In the genomic region with DNA sequence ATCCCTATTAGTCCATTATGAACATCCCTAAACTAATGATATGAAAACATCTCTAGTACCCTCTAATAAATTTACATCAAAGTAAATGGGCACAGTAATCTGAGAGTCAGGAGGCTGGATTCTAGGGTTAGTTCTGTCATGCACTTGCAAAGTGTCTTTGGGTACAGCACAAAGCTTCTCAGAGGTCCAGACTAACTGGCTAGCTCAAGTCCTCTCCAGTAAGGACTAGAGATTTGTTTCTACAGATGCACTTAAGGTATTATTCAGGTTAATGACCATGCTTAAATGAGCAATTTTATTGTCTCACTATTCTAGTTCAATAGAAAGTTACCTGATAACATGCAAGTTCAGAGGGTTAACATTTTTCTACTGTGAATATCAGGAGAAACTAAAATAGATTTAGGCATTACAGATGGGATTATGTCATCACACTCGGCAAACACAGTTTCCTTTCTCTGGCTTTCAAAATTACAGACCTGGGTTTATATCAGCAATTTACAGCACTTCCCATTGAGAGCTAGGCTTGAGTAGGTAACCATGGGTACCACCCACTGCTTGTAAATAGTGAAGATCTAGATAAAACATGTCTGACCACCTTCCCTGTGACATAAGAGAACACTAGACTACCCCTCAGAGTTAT, we compare ENCODE assay signal across 8 cellular contexts.
DNase-seq lines count a peak whose midpoint lies in the region; ATAC-seq and TF ChIP-seq lines count a peak whose summit lies in the region.

No MANE protein-coding gene starts in this region.

- no peaks in the 10 kb centered on the region for H3K79me2 ChIP-seq in SK-N-SH (ENCODE audit: insufficient read depth)

- TF ChIP-seq EP300 in SK-N-SH (IDR thresholded peaks at IDR 0.05; ENCODE audit: borderline replicate concordance in 1 of 2, low read depth in 1 of 2, low read length in 1 of 2), result no peak

- H3K36me3 ChIP-seq in SK-N-SH (replicated peaks in 1 of 2; ENCODE audit: control insufficient read depth in 1 of 2, insufficient read depth in 2 of 2, low read length in 1 of 2), result no peaks in the 10 kb centered on the region

- no peak for TF ChIP-seq RAD21 in SK-N-SH (IDR thresholded peaks at IDR 0.05; ENCODE audit: low read length)

- H3K4me2 ChIP-seq in SK-N-SH, result no peak overlapping the region; the same call in 1 of the 2 replicates

- DNase-seq in COR-L47 (lab: John Stamatoyannopoulos, UW), result peak; percentile 39
- peak; percentile 27 for DNase-seq in SK-N-SH
- DNase-seq in glomerular endothelial cell (ENCODE audit: extremely low read depth, low read depth, low spot score), result peak; percentile 22
- no peak for DNase-seq in hypothalamus (lab: John Stamatoyannopoulos, UW)
- no peak for DNase-seq in 8988T

- no peaks in the 10 kb centered on the region for H3K27me3 ChIP-seq in SK-N-SH (ENCODE audit: insufficient read depth)

- CTCF ChIA-PET in SK-N-SH (lab: Yijun Ruan, JAX), result no interaction called here

- peak overlapping the region in 1 of 2 experiments; percentile 47; a peak in 2 of 4 replicates for H3K27ac ChIP-seq in SK-N-SH (ENCODE audit: low read depth in 2 of 2, low read length in 1 of 2)

- H3K9me3 ChIP-seq in SK-N-SH, result no peaks in the 10 kb centered on the region

- WGBS in SK-N-SH (ENCODE audit: low lambda C conversion rate), result 43% methylated on average over 1 of the region's 1 CpG

- TF ChIP-seq CTCF in SK-N-SH (IDR thresholded peaks at IDR 0.05), result no peak

- no peaks in the 10 kb centered on the region for H3K9me2 ChIP-seq in SK-N-SH

- no peaks in the 10 kb centered on the region for H4K20me1 ChIP-seq in SK-N-SH (ENCODE audit: insufficient read depth)

- POLR2A ChIA-PET in SK-N-SH (lab: Yijun Ruan, JAX), result no interaction called here

- no peaks in the 10 kb centered on the region for H3F3A ChIP-seq in SK-N-SH (replicated peaks; ENCODE audit: insufficient read depth)

- ATAC-seq in HG02981 (IDR thresholded peaks at IDR 0.05; ENCODE audit: unreplicated experiment) (peak; percentile 70), HG02571 (IDR thresholded peaks at IDR 0.05; ENCODE audit: unreplicated experiment) (no peak), GM21381 (IDR thresholded peaks at IDR 0.05; ENCODE audit: unreplicated experiment) (no peak)

- H2AFZ ChIP-seq in SK-N-SH (ENCODE audit: low read depth), result no peak overlapping the region

- H3K4me3 ChIP-seq in SK-N-SH (ENCODE audit: low read depth in 2 of 2, low read length in 1 of 2), result no peak overlapping the region

- peaks cover 0 to 15% of the 10 kb centered on the region in 2 experiments; a peak in 2 of 4 replicates for H3K4me1 ChIP-seq in SK-N-SH (ENCODE audit: control insufficient read depth in 1 of 2, insufficient read depth in 2 of 2, low read depth in 1 of 2, low read length in 1 of 2)

- no peak overlapping the region for H3K9ac ChIP-seq in SK-N-SH

TF ChIP-seq in SK-N-SH, 30 proteins besides CTCF, POLR2A, EP300 and RAD21:
- TF ChIP-seq, protein P1, sequence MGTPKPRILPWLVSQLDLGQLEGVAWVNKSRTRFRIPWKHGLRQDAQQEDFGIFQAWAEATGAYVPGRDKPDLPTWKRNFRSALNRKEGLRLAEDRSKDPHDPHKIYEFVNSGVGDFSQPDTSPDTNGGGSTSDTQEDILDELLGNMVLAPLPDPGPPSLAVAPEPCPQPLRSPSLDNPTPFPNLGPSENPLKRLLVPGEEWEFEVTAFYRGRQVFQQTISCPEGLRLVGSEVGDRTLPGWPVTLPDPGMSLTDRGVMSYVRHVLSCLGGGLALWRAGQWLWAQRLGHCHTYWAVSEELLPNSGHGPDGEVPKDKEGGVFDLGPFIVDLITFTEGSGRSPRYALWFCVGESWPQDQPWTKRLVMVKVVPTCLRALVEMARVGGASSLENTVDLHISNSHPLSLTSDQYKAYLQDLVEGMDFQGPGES (IDR thresholded peaks at IDR 0.05; ENCODE audit: low read depth, low read length), result no peak
- TF ChIP-seq ELF1 (IDR thresholded peaks at IDR 0.05) (no peak), SMC3 (IDR thresholded peaks at IDR 0.05; ENCODE audit: low read depth, low read length) (no peak), RCOR1 (IDR thresholded peaks at IDR 0.05; ENCODE audit: low read length) (no peak), TEAD4 (IDR thresholded peaks at IDR 0.05; ENCODE audit: borderline replicate concordance, insufficient read depth) (no peak), EZH2phosphoT487 (IDR thresholded peaks at IDR 0.05; ENCODE audit: borderline replicate concordance, low read depth) (no peak), YY1 (IDR thresholded peaks at IDR 0.05; ENCODE audit: low read depth) (no peak), JUND (IDR thresholded peaks at IDR 0.05) (no peak), FOSL2 (IDR thresholded peaks at IDR 0.05; ENCODE audit: borderline replicate concordance, low read depth) (no peak)

Comparison
In these comparisons a context has a peak if more than half of its experiments do, and no peak if none do; other contexts are left out.
1. DNase-seq: peak in COR-L47 (single experiment), SK-N-SH (single experiment) and glomerular endothelial cell (single experiment); none in hypothalamus (0 of 51) and 8988T (single experiment).